ENCODE assay signal across 8 cellular contexts in genomic region chr16:80527297-80527696, GRCh38.
DNase-seq lines count a peak whose midpoint lies in the region; ATAC-seq lines count a peak whose summit lies in the region.

No MANE protein-coding gene starts in this region.

- no peak for ATAC-seq in HG02610 (IDR thresholded peaks at IDR 0.05; ENCODE audit: unreplicated experiment)

- DNase-seq in activated gamma-delta T cell treated with Interleukin-2 at 50 U/mL for 16 hours (peak; percentile 10), activated gamma-delta T cell (lab: John Stamatoyannopoulos, UW) (no peak), KBM-7 (peak; percentile 56), fibroblast of peridontal ligament (ENCODE audit: extremely low read depth) (peak; percentile 18), T1000 (lab: John Stamatoyannopoulos, UW) (no peak)
- peak; percentile 74 for DNase-seq in activated CD4-positive, alpha-beta T cell treated with anti-CD3 and anti-CD28 coated beads for 48 hours
- peak; percentile 32 to 59 (median 39) for DNase-seq in stimulated activated CD4-positive, alpha-beta T cell treated with anti-CD3 and anti-CD28 coated beads, TNF-alpha, amount 100 ng/mL, for 48 hours (ENCODE audit: low read depth in 3 of 3)

- in situ Hi-C loops in KBM-7 (cut with MboI; ENCODE audit: low pct_unique_long_range_greater_than_20kb, low sequenced_read_pairs), result loop anchor here (25.0 kb wide), 1 partner anchor 310 kb away; no protein-coding TSS in a partner anchor

Comparison
In these comparisons a context has a peak if more than half of its experiments do, and no peak if none do; other contexts are left out.
1. DNase-seq: peak in activated gamma-delta T cell treated with Interleukin-2 at 50 U/mL for 16 hours (single experiment), KBM-7 (single experiment), activated CD4-positive, alpha-beta T cell treated with anti-CD3 and anti-CD28 coated beads for 48 hours (single experiment), fibroblast of peridontal ligament (single experiment) and stimulated activated CD4-positive, alpha-beta T cell treated with anti-CD3 and anti-CD28 coated beads, TNF-alpha, amount 100 ng/mL, for 48 hours (3 of 3); none in activated gamma-delta T cell (single experiment) and T1000 (single experiment).